In the genomic region with DNA sequence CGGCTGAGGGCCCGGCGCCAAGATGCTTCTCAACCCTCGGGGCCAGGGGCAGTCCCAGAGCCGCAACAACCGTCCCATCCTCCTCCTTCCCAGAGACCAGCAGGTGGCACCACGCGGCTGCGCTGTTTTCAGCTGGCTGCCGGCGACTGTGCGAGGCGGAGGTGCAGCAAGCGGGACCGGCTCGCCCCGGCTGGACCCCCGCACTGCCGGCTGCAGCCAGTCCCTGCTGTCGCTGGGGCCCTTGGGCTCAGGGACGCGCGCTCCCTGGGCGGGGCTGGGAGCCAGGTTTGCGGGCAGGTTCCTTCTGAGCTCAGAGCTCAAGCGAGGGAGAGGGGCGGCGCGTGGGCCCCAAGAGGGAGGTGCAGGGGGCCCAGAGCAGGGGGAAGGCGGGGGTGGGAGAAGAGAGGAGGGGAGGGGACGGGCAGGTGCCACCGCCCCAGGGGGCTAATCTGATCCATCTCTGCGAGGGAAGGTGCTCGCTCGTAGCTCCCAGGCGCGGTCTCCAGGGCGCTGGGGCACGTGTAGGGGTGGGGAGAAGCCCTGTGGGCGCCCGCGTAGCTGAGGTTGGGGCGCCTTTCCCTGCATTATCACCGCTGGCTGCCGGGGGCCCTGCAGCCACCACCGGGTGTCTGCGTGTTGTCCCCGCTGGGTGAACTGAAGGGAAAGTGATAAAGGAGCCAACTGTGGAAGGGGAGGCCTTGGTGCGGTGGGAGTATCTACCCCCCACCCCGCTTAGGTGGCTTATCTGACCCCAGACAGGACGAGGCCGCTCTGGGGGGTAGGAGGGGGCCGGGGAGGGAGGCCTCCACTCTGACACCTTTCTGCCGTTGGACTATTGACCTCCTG, we compare ENCODE assay signal across 8 cellular contexts. TPM values are rescaled to one million over a fixed set of nuclear protein-coding genes. Genes with fewer than 3 reads are reported as not detected.
DNase-seq lines count a peak whose midpoint lies in the region; ATAC-seq and TF ChIP-seq lines count a peak whose summit lies in the region.

No MANE protein-coding gene starts in this region.

- TF ChIP-seq CTCF in Peyer's patch (IDR thresholded peaks at IDR 0.05) (peak; percentile 24 to 63 (median 60)), fibroblast of villous mesenchyme (IDR thresholded peaks at IDR 0.05; ENCODE audit: insufficient read depth, low read depth, low read length) (peak; percentile 67), neural progenitor cell (IDR thresholded peaks at IDR 0.05) (peak; percentile 69)

- H3K36me3 ChIP-seq in Peyer's patch (peaks cover 0 to 58% (median 0%) of the 10 kb centered on the region in 3 donors), neural progenitor cell (no peaks in the 10 kb centered on the region)

- H2AFZ ChIP-seq in neural progenitor cell (replicated peaks) = no peak overlapping the region

- H3K4me1 Mint-ChIP-seq in neural progenitor cell = peaks cover 33% of the 10 kb centered on the region

- no peaks in the 10 kb centered on the region for H3K27me3 Mint-ChIP-seq in neural progenitor cell (ENCODE audit: insufficient read depth, low read depth)

- no peak overlapping the region for H3K9ac ChIP-seq in neural progenitor cell

- H3K79me2 ChIP-seq in neural progenitor cell (ENCODE audit: low read depth) = no peaks in the 10 kb centered on the region

- H3K27me3 ChIP-seq in Peyer's patch (no peaks in the 10 kb centered on the region), neural progenitor cell (no peaks in the 10 kb centered on the region)

- TF ChIP-seq POLR2A in Peyer's patch (IDR thresholded peaks at IDR 0.05) = no peak

- ATAC-seq in HG03432 (IDR thresholded peaks at IDR 0.05; ENCODE audit: unreplicated experiment) (peak; percentile 54), HG03378 (IDR thresholded peaks at IDR 0.05; ENCODE audit: unreplicated experiment) (no peak)

- H3K27ac ChIP-seq in Peyer's patch = peak overlapping the region; percentile 45 to 85 (median 70)
- H3K27ac ChIP-seq in neural progenitor cell = no peak overlapping the region
- H3K27ac ChIP-seq in substantia nigra (ENCODE audit: low read depth, low read length, poor library complexity, severe bottlenecking) = peak overlapping the region; percentile 66

- H3K9me3 ChIP-seq in Peyer's patch (no peaks in the 10 kb centered on the region), neural progenitor cell (ENCODE audit: low read depth) (no peaks in the 10 kb centered on the region)

- no peaks in the 10 kb centered on the region for H3K9me3 Mint-ChIP-seq in neural progenitor cell

- peaks cover 36% of the 10 kb centered on the region for H3F3A ChIP-seq in neural progenitor cell (ENCODE audit: low read depth)

- peaks cover 0 to 38% (median 23%) of the 10 kb centered on the region in 4 donors for H3K4me1 ChIP-seq in Peyer's patch
- H3K4me1 ChIP-seq in neural progenitor cell = peaks cover 25% of the 10 kb centered on the region

- H3K27ac Mint-ChIP-seq in neural progenitor cell = no peak overlapping the region

- H3K4me3 ChIP-seq in Peyer's patch (peak overlapping the region; percentile 19 to 43 (median 29)), fibroblast of villous mesenchyme (ENCODE audit: low read depth, low read length) (no peak overlapping the region), neural progenitor cell (peak overlapping the region; percentile 23)

- H3K4me2 ChIP-seq in neural progenitor cell = peak overlapping the region; percentile 65

- H4K20me1 ChIP-seq in neural progenitor cell (ENCODE audit: low read depth) = no peaks in the 10 kb centered on the region

- no peak overlapping the region for H3K4me3 Mint-ChIP-seq in neural progenitor cell

- DNase-seq in DMS79 (lab: John Stamatoyannopoulos, UW) = peak; percentile 84
- DNase-seq in Peyer's patch = peak; percentile 84 to 91 (median 84)
- DNase-seq in activated gamma-delta T cell (lab: John Stamatoyannopoulos, UW) = peak; percentile 60
- peak; percentile 86 for DNase-seq in fibroblast of villous mesenchyme (ENCODE audit: low read depth)
- peak; percentile 95 for DNase-seq in neural progenitor cell (ENCODE audit: low spot score)
- DNase-seq in substantia nigra (lab: John Stamatoyannopoulos, UW) = peak; percentile 16 to 88 (median 75)

- peaks cover 13% of the 10 kb centered on the region for H3K36me3 Mint-ChIP-seq in neural progenitor cell

RNA-seq across cellular contexts. Expression of a gene that starts 24.2 kb away (rescaled TPM):
- total RNA-seq in Peyer's patch (10 to 100 TPM; 11.2 to 80.0 (median 34.5) TPM), fibroblast of villous mesenchyme (13.8 and 16.1 TPM in 2 replicates), neural progenitor cell (ENCODE audit: low replicate concordance) (6.7 and 10.0 TPM in 2 replicates)

RNA-seq across cellular contexts. Expression of a gene that starts 36.3 kb away (rescaled TPM):
- total RNA-seq in Peyer's patch = 100 to 1,000 TPM in 1 of 4 donors, 10 to 100 TPM in 3; 36.3 to 128 (median 68.1) TPM
- total RNA-seq in fibroblast of villous mesenchyme = 33.5 and 38.4 TPM in 2 replicates
- total RNA-seq in neural progenitor cell (ENCODE audit: low replicate concordance) = 90.7 and 96.4 TPM in 2 replicates
